In genomic region chr12:131991816-131992430, GRCh38 we compare ENCODE assay signal across 1 cellular context.
TF ChIP-seq lines count a peak whose summit lies in the region.

No MANE protein-coding gene starts in this region.

TF ChIP-seq in WTC11, 78 proteins besides CTCF, POLR2A, EP300 and RAD21:
- TF ChIP-seq, protein P1, sequence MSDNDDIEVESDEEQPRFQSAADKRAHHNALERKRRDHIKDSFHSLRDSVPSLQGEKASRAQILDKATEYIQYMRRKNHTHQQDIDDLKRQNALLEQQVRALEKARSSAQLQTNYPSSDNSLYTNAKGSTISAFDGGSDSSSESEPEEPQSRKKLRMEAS (CRISPR knock-in tag; IDR thresholded peaks at IDR 0.05) = no peak
- TF ChIP-seq JAZF1 (CRISPR knock-in tag; IDR thresholded peaks at IDR 0.05) (no peak), GTF2I (CRISPR knock-in tag; conservative IDR thresholded peaks at IDR 0.05) (no peak), FOXK1 (CRISPR knock-in tag; IDR thresholded peaks at IDR 0.05) (no peak), ZNF263 (CRISPR knock-in tag; IDR thresholded peaks at IDR 0.05; ENCODE audit: low read depth) (no peak), ETV6 (CRISPR knock-in tag; IDR thresholded peaks at IDR 0.05) (no peak), NFATC4 (CRISPR knock-in tag; IDR thresholded peaks at IDR 0.05) (no peak), ATF6 (CRISPR knock-in tag; IDR thresholded peaks at IDR 0.05) (no peak), FOXP1 (CRISPR knock-in tag; IDR thresholded peaks at IDR 0.05; ENCODE audit: borderline replicate concordance) (no peak), E2F1 (CRISPR knock-in tag; IDR thresholded peaks at IDR 0.05) (no peak), ZNF423 (CRISPR knock-in tag; IDR thresholded peaks at IDR 0.05) (no peak)
